15 cellular contexts compared by ENCODE assay signal in genomic region chr17:71081666-71082065, GRCh38.
DNase-seq lines count a peak whose midpoint lies in the region; ATAC-seq, FAIRE-seq and TF ChIP-seq lines count a peak whose summit lies in the region.
"Had no signal": no experiment of that assay in that cellular context is flagged by ENCODE, and none has a peak within 500 bp of the region (broad histone marks: within the 10 kb centered on the region; RNA-seq: fewer than 3 reads in every experiment).

No MANE protein-coding gene starts in this region.

- no peaks in the 10 kb centered on the region for H3K23me2 ChIP-seq in H9 (ENCODE audit: insufficient read length, low read depth, low read length, poor library complexity, severe bottlenecking)

- no peaks in the 10 kb centered on the region for H3K79me1 ChIP-seq in H9 (ENCODE audit: insufficient read depth, low read depth, low read length, poor library complexity, severe bottlenecking)

- no peak for TF ChIP-seq EP300 in A549 (IDR thresholded peaks at IDR 0.05)

- H3K4me1 ChIP-seq in A549 = no peaks in the 10 kb centered on the region
- H3K4me1 ChIP-seq in H9 (ENCODE audit: insufficient read depth, low read length) = no peaks in the 10 kb centered on the region
- H3K4me1 ChIP-seq in iPS-18a (ENCODE audit: control insufficient read depth, low read depth, low read length) = peaks cover 13% of the 10 kb centered on the region
- H3K4me1 ChIP-seq: BLaER1 treated with 17β-estradiol and CSF1 and Interleukin-3, amounts not matched to agents 10 nM and 100 nM had no signal

- no peak overlapping the region for H3K14ac ChIP-seq in H9 (ENCODE audit: insufficient read depth, low read length)

- no peak for TF ChIP-seq RAD21 in A549 (conservative IDR thresholded peaks at IDR 0.05 in 1 of 2, IDR thresholded peaks at IDR 0.05 in 1 of 2)

- FAIRE-seq in A549 (lab: Jason Lieb, UNC) = no peak
- FAIRE-seq: GM12891 had no signal

- H2BK5ac ChIP-seq in H9 (ENCODE audit: insufficient read length, low read length) = no peak overlapping the region

- no peaks in the 10 kb centered on the region for H4K20me1 ChIP-seq in H9 (ENCODE audit: control insufficient read depth, insufficient read depth, insufficient read length)
- H4K20me1 ChIP-seq: BLaER1 treated with 17β-estradiol and CSF1 and Interleukin-3, amounts not matched to agents 10 nM and 100 nM had no signal

- H3K36me3 Mint-ChIP-seq in H9 (ENCODE audit: insufficient read depth in 1 of 3, low read depth in 3 of 3) = peaks cover 0 to 2% (median 0%) of the 10 kb centered on the region in 3 experiments; a peak in 1 of 7 replicates
- no peaks in the 10 kb centered on the region for H3K36me3 Mint-ChIP-seq in effector memory CD8-positive, alpha-beta T cell (ENCODE audit: insufficient read depth)
- H3K36me3 Mint-ChIP-seq: CD4-positive, CD25-positive, alpha-beta regulatory T cell had no signal

- H3K36me3 ChIP-seq in iPS-18a (ENCODE audit: control insufficient read depth, low read depth, low read length) = no peaks in the 10 kb centered on the region
- H3K36me3 ChIP-seq: BLaER1 treated with 17β-estradiol and CSF1 and Interleukin-3, amounts not matched to agents 10 nM and 100 nM had no signal

- H3K23ac ChIP-seq in H9 (ENCODE audit: insufficient read length, low read depth, low read length) = no peak overlapping the region

- H2BK12ac ChIP-seq in H9 (ENCODE audit: insufficient read length, low read depth, low read length) = no peak overlapping the region

- H3K4me3 ChIP-seq in A549 (no peak overlapping the region), iPS-18a (ENCODE audit: low read length) (peak overlapping the region; percentile 31)
- H3K4me3 ChIP-seq: BLaER1 treated with 17β-estradiol and CSF1 and Interleukin-3, amounts not matched to agents 10 nM and 100 nM had no signal

- H2AK5ac ChIP-seq in H9 (ENCODE audit: insufficient read length, low read length) = no peak overlapping the region

- POLR2A ChIA-PET in A549 (lab: Yijun Ruan, JAX) = no interaction called here

- CTCF ChIA-PET in A549 (lab: Yijun Ruan, JAX) = interaction anchor here (0.7 kb wide), 1 partner anchor 392 kb away, joined by 3 read pairs; no protein-coding TSS in a partner anchor

- H4K8ac ChIP-seq in H9 (replicated peaks; ENCODE audit: insufficient read length, low read depth, low read length) = no peak overlapping the region

- peaks cover 12% of the 10 kb centered on the region for H3K27me3 Mint-ChIP-seq in H9 (ENCODE audit: low read depth)
- H3K27me3 Mint-ChIP-seq in effector memory CD8-positive, alpha-beta T cell = no peaks in the 10 kb centered on the region
- H3K27me3 Mint-ChIP-seq: CD4-positive, CD25-positive, alpha-beta regulatory T cell had no signal

- no peak for TF ChIP-seq POLR2A in A549 (IDR thresholded peaks at IDR 0.05; ENCODE audit: low read length)

- H2BK20ac ChIP-seq in H9 (ENCODE audit: low read depth, low read length, poor library complexity, severe bottlenecking) = no peak overlapping the region

- H3K4me3 Mint-ChIP-seq in H9 = peak overlapping the region in 1 of 2 experiments; percentile 31; a peak in 1 of 5 replicates
- H3K4me3 Mint-ChIP-seq in effector memory CD8-positive, alpha-beta T cell = no peak overlapping the region
- H3K4me3 Mint-ChIP-seq: CD4-positive, CD25-positive, alpha-beta regulatory T cell had no signal

- H3K9me3 Mint-ChIP-seq in H9 = no peaks in the 10 kb centered on the region; a peak in 1 of 5 replicates
- peaks cover 10 to 14% of the 10 kb centered on the region in 2 donors for H3K9me3 Mint-ChIP-seq in effector memory CD8-positive, alpha-beta T cell

- H4K5ac ChIP-seq in H9 (ENCODE audit: insufficient read length, low read depth, low read length) = no peak overlapping the region

- no peak overlapping the region for H3K4ac ChIP-seq in H9 (ENCODE audit: low read depth, low read length)

- H3K27ac ChIP-seq in A549 (no peak overlapping the region), H9 (ENCODE audit: insufficient read length, low read depth, low read length) (no peak overlapping the region), iPS-18a (ENCODE audit: low read length) (no peak overlapping the region)
- H3K27ac ChIP-seq: BLaER1 treated with 17β-estradiol and CSF1 and Interleukin-3, amounts not matched to agents 10 nM and 100 nM had no signal

- H4K91ac ChIP-seq in H9 (ENCODE audit: insufficient read length, low read depth, low read length) = no peak overlapping the region

- H3K79me2 ChIP-seq in H9 (ENCODE audit: insufficient read depth, low read length) = no peaks in the 10 kb centered on the region

- TF ChIP-seq CTCF in A549 (IDR thresholded peaks at IDR 0.05) (no peak), H9 (conservative IDR thresholded peaks at IDR 0.05) (no peak)

- H3K27ac Mint-ChIP-seq in H9 = no peak overlapping the region
- H3K27ac Mint-ChIP-seq in effector memory CD8-positive, alpha-beta T cell = no peak overlapping the region
- H3K27ac Mint-ChIP-seq: CD4-positive, CD25-positive, alpha-beta regulatory T cell had no signal

- H3K9me3 ChIP-seq in A549 = no peaks in the 10 kb centered on the region
- no peaks in the 10 kb centered on the region for H3K9me3 ChIP-seq in H9 (ENCODE audit: control insufficient read depth, low read depth, low read length)
- H3K9me3 ChIP-seq in iPS-18a (ENCODE audit: control insufficient read depth, low read depth, low read length) = no peaks in the 10 kb centered on the region
- H3K9me3 ChIP-seq: BLaER1 treated with 17β-estradiol and CSF1 and Interleukin-3, amounts not matched to agents 10 nM and 100 nM had no signal

- no peak for ATAC-seq in A549
- no peak for ATAC-seq in effector memory CD8-positive, alpha-beta T cell (replicated peaks)
- ATAC-seq in left colon = no peak
- ATAC-seq in HG03175 (IDR thresholded peaks at IDR 0.05; ENCODE audit: unreplicated experiment) = no peak
- ATAC-seq: HCT116 had no signal

- DNase-seq in A549 (ENCODE audit: low read depth in 1 of 2, low spot score in 1 of 2) (no peak), H9 (no peak), NCI-H748 treated with DMSO at 0.1 percent for 48 hours (lab: John Stamatoyannopoulos, UW) (peak; percentile 59), T-helper 2 cell (no peak), left colon (no peak)
- DNase-seq in effector memory CD8-positive, alpha-beta T cell = no peak
- DNase-seq: 8988T; ACHN; CD4-positive, CD25-positive, alpha-beta regulatory T cell; DMS79 had no signal

- H2AFZ ChIP-seq in H9 (ENCODE audit: low read length) = no peak overlapping the region

- H3K27me3 ChIP-seq in H9 (ENCODE audit: insufficient read depth, low read length) (no peaks in the 10 kb centered on the region), iPS-18a (ENCODE audit: control insufficient read depth, insufficient read depth, low read length) (no peaks in the 10 kb centered on the region)
- H3K27me3 ChIP-seq: BLaER1 treated with 17β-estradiol and CSF1 and Interleukin-3, amounts not matched to agents 10 nM and 100 nM had no signal

- H3K9ac ChIP-seq in H9 (ENCODE audit: extremely low read depth, insufficient read length, low read length) (no peak overlapping the region), iPS-18a (ENCODE audit: low read length) (no peak overlapping the region)
- H3K9ac ChIP-seq: BLaER1 treated with 17β-estradiol and CSF1 and Interleukin-3, amounts not matched to agents 10 nM and 100 nM had no signal

- no peak overlapping the region for H3K56ac ChIP-seq in H9 (ENCODE audit: insufficient read length, low read depth, low read length)

- H2BK15ac ChIP-seq in H9 (ENCODE audit: low read depth, low read length) = no peak overlapping the region

- intact Hi-C loops in left colon (cut with DNase I, micrococcal nuclease) = no loop called here

- no peak overlapping the region for H2BK120ac ChIP-seq in H9 (ENCODE audit: low read depth, low read length, poor library complexity, severe bottlenecking)

- H3K4me1 Mint-ChIP-seq in H9 = peaks cover 19 to 25% of the 10 kb centered on the region in 2 experiments
- H3K4me1 Mint-ChIP-seq in effector memory CD8-positive, alpha-beta T cell (ENCODE audit: low read depth in 2 of 2) = no peaks in the 10 kb centered on the region
- H3K4me1 Mint-ChIP-seq: CD4-positive, CD25-positive, alpha-beta regulatory T cell had no signal

- H3K4me2 ChIP-seq in A549 (no peak overlapping the region), H9 (ENCODE audit: insufficient read depth, insufficient read length, low read length) (peak overlapping the region; percentile 36)
- H3K4me2 ChIP-seq: BLaER1 treated with 17β-estradiol and CSF1 and Interleukin-3, amounts not matched to agents 10 nM and 100 nM had no signal

- no peak overlapping the region for H3K18ac ChIP-seq in H9 (ENCODE audit: insufficient read length, low read depth, low read length)

- H3T11ph ChIP-seq in H9 (ENCODE audit: low read length) = no peak overlapping the region

TF ChIP-seq in A549, 52 proteins besides CTCF, POLR2A, EP300 and RAD21:
- no peak for TF ChIP-seq HDAC2 (IDR thresholded peaks at IDR 0.05)
- no peak for TF ChIP-seq SREBF2 (IDR thresholded peaks at IDR 0.05)
- peak; percentile 33 for TF ChIP-seq MAFK (IDR thresholded peaks at IDR 0.05; ENCODE audit: partially characterized antibody)
- no peak for TF ChIP-seq CBX2 (IDR thresholded peaks at IDR 0.05; ENCODE audit: borderline replicate concordance, low read depth)
- TF ChIP-seq, protein P1, sequence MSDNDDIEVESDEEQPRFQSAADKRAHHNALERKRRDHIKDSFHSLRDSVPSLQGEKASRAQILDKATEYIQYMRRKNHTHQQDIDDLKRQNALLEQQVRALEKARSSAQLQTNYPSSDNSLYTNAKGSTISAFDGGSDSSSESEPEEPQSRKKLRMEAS (IDR thresholded peaks at IDR 0.05) = no peak
- no peak for TF ChIP-seq CBX8 (IDR thresholded peaks at IDR 0.05)
- TF ChIP-seq, protein P2, sequence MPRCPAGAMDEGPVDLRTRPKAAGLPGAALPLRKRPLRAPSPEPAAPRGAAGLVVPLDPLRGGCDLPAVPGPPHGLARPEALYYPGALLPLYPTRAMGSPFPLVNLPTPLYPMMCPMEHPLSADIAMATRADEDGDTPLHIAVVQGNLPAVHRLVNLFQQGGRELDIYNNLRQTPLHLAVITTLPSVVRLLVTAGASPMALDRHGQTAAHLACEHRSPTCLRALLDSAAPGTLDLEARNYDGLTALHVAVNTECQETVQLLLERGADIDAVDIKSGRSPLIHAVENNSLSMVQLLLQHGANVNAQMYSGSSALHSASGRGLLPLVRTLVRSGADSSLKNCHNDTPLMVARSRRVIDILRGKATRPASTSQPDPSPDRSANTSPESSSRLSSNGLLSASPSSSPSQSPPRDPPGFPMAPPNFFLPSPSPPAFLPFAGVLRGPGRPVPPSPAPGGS (IDR thresholded peaks at IDR 0.05) = no peak
